ENCODE assay signal across 8 cellular contexts in genomic region chr11:95067828-95068244, GRCh38. TPM values are rescaled to one million over a fixed set of nuclear protein-coding genes. Genes with fewer than 3 reads are reported as not detected.
A peak's percentile ranks its signal among the peaks of the same experiment; 100 is the strongest.
DNase-seq lines count a peak whose midpoint lies in the region; ATAC-seq and TF ChIP-seq lines count a peak whose summit lies in the region.

No MANE protein-coding gene starts in this region.

- ATAC-seq in upper lobe of right lung = no peak
- no peak for ATAC-seq in GM21576 (IDR thresholded peaks at IDR 0.05; ENCODE audit: unreplicated experiment)

- H3K79me1 ChIP-seq in mesendoderm (ENCODE audit: low read length) = no peaks in the 10 kb centered on the region

- H3K18ac ChIP-seq in mesendoderm (ENCODE audit: low read length) = no peak overlapping the region

- H3K27me3 ChIP-seq in Peyer's patch (no peaks in the 10 kb centered on the region), mesendoderm (ENCODE audit: insufficient read depth, low read length, poor library complexity) (no peaks in the 10 kb centered on the region), upper lobe of right lung (no peaks in the 10 kb centered on the region)

- no peak for TF ChIP-seq POLR2A in Peyer's patch (IDR thresholded peaks at IDR 0.05)

- H3K4me3 ChIP-seq in Peyer's patch = peak overlapping the region; percentile 68 to 95 (median 82)
- H3K4me3 ChIP-seq in mesendoderm (ENCODE audit: low read length) = peak overlapping the region; percentile 37
- H3K4me3 ChIP-seq in upper lobe of right lung = peak overlapping the region; percentile 80

- H4K8ac ChIP-seq in mesendoderm (ENCODE audit: low read depth, low read length) = no peak overlapping the region

- no peak overlapping the region for H2BK5ac ChIP-seq in mesendoderm (ENCODE audit: low read length)

- TF ChIP-seq CTCF in Peyer's patch (IDR thresholded peaks at IDR 0.05) = no peak
- no peak for TF ChIP-seq CTCF in upper lobe of right lung (IDR thresholded peaks at IDR 0.05)

- H3K79me2 ChIP-seq in mesendoderm (ENCODE audit: control insufficient read depth, insufficient read depth, low read length) = no peaks in the 10 kb centered on the region

- no peak overlapping the region for H2BK120ac ChIP-seq in mesendoderm (ENCODE audit: low read depth, low read length)

- peak overlapping the region; percentile 96 to 99 (median 98) for H3K27ac ChIP-seq in Peyer's patch
- H3K27ac ChIP-seq in cingulate gyrus (ENCODE audit: low read depth, low read length) = peak overlapping the region; percentile 97
- H3K27ac ChIP-seq in mesendoderm (ENCODE audit: low read depth, low read length) = peak overlapping the region; percentile 79
- peak overlapping the region; percentile 96 for H3K27ac ChIP-seq in upper lobe of right lung

- H3K9me3 ChIP-seq in Peyer's patch (no peaks in the 10 kb centered on the region), upper lobe of right lung (no peaks in the 10 kb centered on the region)

- no peak overlapping the region for H3K23ac ChIP-seq in mesendoderm (ENCODE audit: low read length)

- no peak overlapping the region for H4K5ac ChIP-seq in mesendoderm (ENCODE audit: low read length)

- peak overlapping the region; percentile 67 for H3K9ac ChIP-seq in mesendoderm (ENCODE audit: low read length)

- H3K4me2 ChIP-seq in mesendoderm (ENCODE audit: low read length) = peak overlapping the region; percentile 74

- peak overlapping the region; percentile 88 for H3K56ac ChIP-seq in mesendoderm (ENCODE audit: low read length)

- H3K4ac ChIP-seq in mesendoderm (ENCODE audit: low read depth, low read length) = peak overlapping the region; percentile 18

- WGBS in mesendoderm (ENCODE audit: extremely low coverage, insufficient coverage, low lambda C conversion rate) = no CpG with 5 or more reads among the region's 17 CpGs

- intact Hi-C loops in upper lobe of right lung (cut with DNase I) = no loop called here

- no peak overlapping the region for H2AK5ac ChIP-seq in mesendoderm (ENCODE audit: low read length)

- no peak overlapping the region for H2BK15ac ChIP-seq in mesendoderm (replicated peaks; ENCODE audit: low read depth)

- H3K36me3 ChIP-seq in Peyer's patch = no peaks in the 10 kb centered on the region
- H3K36me3 ChIP-seq in mesendoderm (ENCODE audit: control insufficient read depth, insufficient read depth, low read length) = no peaks in the 10 kb centered on the region
- no peaks in the 10 kb centered on the region for H3K36me3 ChIP-seq in upper lobe of right lung

- peaks cover 0 to 16% (median 6%) of the 10 kb centered on the region in 4 donors for H3K4me1 ChIP-seq in Peyer's patch
- no peaks in the 10 kb centered on the region for H3K4me1 ChIP-seq in mesendoderm (ENCODE audit: control insufficient read depth, low read depth, low read length)
- H3K4me1 ChIP-seq in upper lobe of right lung = peaks cover 22% of the 10 kb centered on the region

- peak; percentile 85 for DNase-seq in NCI-H526 treated with DMSO at 0.1 percent for 48 hours (lab: John Stamatoyannopoulos, UW)
- DNase-seq in NCI-H526 (lab: John Stamatoyannopoulos, UW) = no peak
- no peak for DNase-seq in Peyer's patch
- no peak for DNase-seq in mesendoderm
- no peak for DNase-seq in upper lobe of right lung
- DNase-seq in COLO668 (lab: John Stamatoyannopoulos, UW; ENCODE audit: unreplicated experiment) = no peak

RNA-seq across cellular contexts. Expression of gene SRSF8, which starts 1.1 kb away (rescaled TPM):
- 10 to 100 TPM; 19.0 to 41.0 (median 27.4) TPM for total RNA-seq in Peyer's patch
- polyA plus RNA-seq in mesendoderm (2013, experiment 1 of 2) = 8.8 TPM
- polyA plus RNA-seq in mesendoderm (2013, experiment 2 of 2) = 10.0 TPM
- 42.2 TPM for total RNA-seq in upper lobe of right lung

RNA-seq across cellular contexts. Expression of gene KDM4F, which starts 18.6 kb away (rescaled TPM):
- total RNA-seq in Peyer's patch (not detected), upper lobe of right lung (not detected)
- not detected for polyA plus RNA-seq in mesendoderm (2013, experiment 1 of 2)
- not detected for polyA plus RNA-seq in mesendoderm (2013, experiment 2 of 2)

RNA-seq across cellular contexts. Expression of gene ENDOD1, which starts 21.8 kb away (rescaled TPM):
- 10 to 100 TPM; 11.6 to 41.0 (median 39.2) TPM for total RNA-seq in Peyer's patch
- 1.6 TPM for polyA plus RNA-seq in mesendoderm (2013, experiment 1 of 2)
- 1.5 TPM for polyA plus RNA-seq in mesendoderm (2013, experiment 2 of 2)
- 32.2 TPM for total RNA-seq in upper lobe of right lung

RNA-seq across cellular contexts. Expression of gene KDM4E, which starts 42.8 kb away (rescaled TPM):
- total RNA-seq in Peyer's patch (not detected), upper lobe of right lung (not detected)
- not detected for polyA plus RNA-seq in mesendoderm (2013, experiment 1 of 2)
- not detected for polyA plus RNA-seq in mesendoderm (2013, experiment 2 of 2)
